Comparison of ENCODE assay signal across 8 cellular contexts in genomic region chr6:37783025-37783825, GRCh38. TPM values are rescaled to one million over a fixed set of nuclear protein-coding genes. Genes with fewer than 3 reads are reported as not detected.
DNase-seq lines count a peak whose midpoint lies in the region; ATAC-seq, FAIRE-seq and TF ChIP-seq lines count a peak whose summit lies in the region.

No MANE protein-coding gene starts in this region.

- WGBS in mesenchymal stem cell, result 16% methylated on average over 20 of the region's 22 CpGs
- WGBS in thymus, result 19% methylated on average over 22 of the region's 22 CpGs

- peaks cover 34% of the 10 kb centered on the region for H3K4me1 ChIP-seq in mesenchymal stem cell (ENCODE audit: control insufficient read depth, insufficient read depth, low read depth, low read length)
- peaks cover 6% of the 10 kb centered on the region for H3K4me1 ChIP-seq in thymus (ENCODE audit: control insufficient read depth, insufficient read depth, low read length)

- peak; percentile 16 for ATAC-seq in effector memory CD8-positive, alpha-beta T cell (replicated peaks)
- ATAC-seq in HG03039 (IDR thresholded peaks at IDR 0.05; ENCODE audit: unreplicated experiment), result no peak

- H3K79me1 ChIP-seq in mesenchymal stem cell (replicated peaks; ENCODE audit: low read length, poor library complexity, severe bottlenecking), result no peaks in the 10 kb centered on the region

- H2BK5ac ChIP-seq in mesenchymal stem cell (ENCODE audit: low read depth, low read length, poor library complexity, severe bottlenecking), result no peak overlapping the region

- no peaks in the 10 kb centered on the region for H3K36me3 Mint-ChIP-seq in effector memory CD8-positive, alpha-beta T cell (ENCODE audit: insufficient read depth)

- H2BK15ac ChIP-seq in mesenchymal stem cell (ENCODE audit: low read depth, poor library complexity, severe bottlenecking), result no peak overlapping the region

- H3K14ac ChIP-seq in mesenchymal stem cell (ENCODE audit: low read length in 2 of 2), result peak overlapping the region in 1 of 2 experiments; percentile 90

- peak overlapping the region; percentile 42 to 75 for H3K4me3 Mint-ChIP-seq in effector memory CD8-positive, alpha-beta T cell

- H3K9ac ChIP-seq in mesenchymal stem cell (ENCODE audit: low read length), result peak overlapping the region; percentile 89

- H2AK5ac ChIP-seq in mesenchymal stem cell (ENCODE audit: low read length, severe bottlenecking), result no peak overlapping the region

- H3K4ac ChIP-seq in mesenchymal stem cell (ENCODE audit: low read depth in 1 of 2, low read length in 2 of 2), result peak overlapping the region; percentile 24 to 46

- FAIRE-seq in GM12891 (lab: Jason Lieb, UNC), result peak; percentile 80

- peak overlapping the region; percentile 64 for H3K4me2 ChIP-seq in mesenchymal stem cell (ENCODE audit: low read length, poor library complexity, severe bottlenecking)

- H3K27ac ChIP-seq in mesenchymal stem cell (ENCODE audit: low read length, poor library complexity, severe bottlenecking) (peak overlapping the region; percentile 50), thymus (ENCODE audit: low read depth) (no peak overlapping the region), WERI-Rb-1 (no peak overlapping the region)

- no peak for DNase-seq in GM12891 (ENCODE audit: insufficient read length, low spot score)
- DNase-seq in NCI-H748 treated with DMSO at 0.1 percent for 48 hours (lab: John Stamatoyannopoulos, UW), result peak; percentile 69
- no peak for DNase-seq in effector memory CD8-positive, alpha-beta T cell
- no peak for DNase-seq in mesenchymal stem cell
- no peak for DNase-seq in HT-29 (ENCODE audit: low spot score)
- DNase-seq in WERI-Rb-1, result no peak

- peak overlapping the region; percentile 90 for H4K8ac ChIP-seq in mesenchymal stem cell (ENCODE audit: low read length)

- H3K27ac Mint-ChIP-seq in effector memory CD8-positive, alpha-beta T cell, result peak overlapping the region in 1 of 2 donors; percentile 16

- no peak for TF ChIP-seq CTCF in WERI-Rb-1 (IDR thresholded peaks at IDR 0.05; ENCODE audit: low read depth, low read length)

- H3K27me3 ChIP-seq in mesenchymal stem cell (ENCODE audit: control insufficient read depth in 1 of 2, insufficient read depth in 1 of 2, low read length in 2 of 2) (peaks cover 0 to 6% of the 10 kb centered on the region in 2 experiments), thymus (ENCODE audit: control insufficient read depth, insufficient read depth) (peaks cover 17% of the 10 kb centered on the region), WERI-Rb-1 (ENCODE audit: insufficient read depth, low read depth, severe bottlenecking) (no peaks in the 10 kb centered on the region)

- H3K4me1 Mint-ChIP-seq in effector memory CD8-positive, alpha-beta T cell (ENCODE audit: low read depth in 2 of 2), result peaks cover 7 to 12% of the 10 kb centered on the region in 2 donors

- H3K36me3 ChIP-seq in mesenchymal stem cell (ENCODE audit: control insufficient read depth in 1 of 2, insufficient read depth in 2 of 2, low read depth in 1 of 2, low read length in 2 of 2), result no peaks in the 10 kb centered on the region
- no peaks in the 10 kb centered on the region for H3K36me3 ChIP-seq in thymus (ENCODE audit: control insufficient read depth, insufficient read depth)
- no peaks in the 10 kb centered on the region for H3K36me3 ChIP-seq in WERI-Rb-1

- no peaks in the 10 kb centered on the region for H3K9me3 Mint-ChIP-seq in effector memory CD8-positive, alpha-beta T cell

- peak overlapping the region; percentile 64 for H4K91ac ChIP-seq in mesenchymal stem cell (ENCODE audit: low read length)

- H3K9me3 ChIP-seq in mesenchymal stem cell (ENCODE audit: control insufficient read depth, low read length) (no peaks in the 10 kb centered on the region), thymus (ENCODE audit: control insufficient read depth) (no peaks in the 10 kb centered on the region), WERI-Rb-1 (ENCODE audit: severe bottlenecking) (peaks cover 3% of the 10 kb centered on the region)

- peak overlapping the region in 1 of 2 experiments; percentile 49 for H2BK12ac ChIP-seq in mesenchymal stem cell (ENCODE audit: low read length in 2 of 2)

- peaks cover 45 to 47% of the 10 kb centered on the region in 2 donors for H3K27me3 Mint-ChIP-seq in effector memory CD8-positive, alpha-beta T cell

- H3K4me3 ChIP-seq in mesenchymal stem cell (ENCODE audit: insufficient read depth in 1 of 2, low read depth in 1 of 2, low read length in 2 of 2) (peak overlapping the region; percentile 7 to 74), thymus (ENCODE audit: low read length) (peak overlapping the region; percentile 36), WERI-Rb-1 (ENCODE audit: low read depth, low read length) (no peak overlapping the region)

- H3K18ac ChIP-seq in mesenchymal stem cell (ENCODE audit: low read depth in 1 of 2, low read length in 2 of 2), result peak overlapping the region; percentile 61 to 88

- peak overlapping the region in 1 of 2 experiments; percentile 65 for H3K23ac ChIP-seq in mesenchymal stem cell (ENCODE audit: low read length in 2 of 2)

- TF ChIP-seq POLR2A in GM12891 (IDR thresholded peaks at IDR 0.05; ENCODE audit: low read depth, low read length), result no peak

- H2BK120ac ChIP-seq in mesenchymal stem cell (ENCODE audit: low read depth, low read length), result peak overlapping the region; percentile 77

- H2AFZ ChIP-seq in mesenchymal stem cell (ENCODE audit: low read depth, low read length), result peak overlapping the region; percentile 46

TF ChIP-seq in GM12891, 5 proteins besides CTCF, POLR2A, EP300 and RAD21:
- TF ChIP-seq POLR2AphosphoS5 (IDR thresholded peaks at IDR 0.05; ENCODE audit: low read depth, low read length) (no peak), TAF1 (IDR thresholded peaks at IDR 0.05; ENCODE audit: low read depth, low read length) (no peak), POU2F2 (IDR thresholded peaks at IDR 0.05; ENCODE audit: low read depth, low read length) (no peak), SPI1 (IDR thresholded peaks at IDR 0.05; ENCODE audit: low read depth, low read length) (no peak), PAX5 (IDR thresholded peaks at IDR 0.05; ENCODE audit: insufficient read depth, low read length, severe bottlenecking) (no peak)

RNA-seq across cellular contexts. Expression of gene ZFAND3, which starts 36.3 kb away (rescaled TPM):
- 41.4 TPM for polyA plus RNA-seq in GM12891 (2012; ENCODE audit: low read depth, missing spikeins)
- polyA plus RNA-seq in mesenchymal stem cell (2013, experiment 1 of 2), result 84.2 TPM
- 86.1 TPM for polyA plus RNA-seq in mesenchymal stem cell (2013, experiment 2 of 2)
- 25.7 TPM for polyA plus RNA-seq in thymus
- total RNA-seq in HT-29 (2014; rRNA removed; shearing (Covaris generic)), result 16.8 and 19.6 TPM in 2 replicates
